Comparison of ENCODE assay signal across 27 cellular contexts in genomic region chr9:37395229-37395628, GRCh38. TPM values are rescaled to one million over a fixed set of nuclear protein-coding genes. Genes with fewer than 3 reads are reported as not detected.
A peak's percentile ranks its signal among the peaks of the same experiment; 100 is the strongest.
DNase-seq lines count a peak whose midpoint lies in the region; ATAC-seq, FAIRE-seq and TF ChIP-seq lines count a peak whose summit lies in the region.
"Had no signal": no experiment of that assay in that cellular context is flagged by ENCODE, and none has a peak within 500 bp of the region (broad histone marks: within the 10 kb centered on the region; RNA-seq: fewer than 3 reads in every experiment).

No MANE protein-coding gene starts in this region.

- peak overlapping the region; percentile 62 for H3K4me2 ChIP-seq in SU-DHL-6 (ENCODE audit: low read depth, low read length, poor library complexity, severe bottlenecking)
- H3K4me2 ChIP-seq: BLaER1 had no signal

- no peaks in the 10 kb centered on the region for H3K9me3 Mint-ChIP-seq in naive B cell
- no peaks in the 10 kb centered on the region for H3K9me3 Mint-ChIP-seq in stimulated activated memory B cell treated with anti-CD40 and anti-IgM and Interleukin-4, amounts not matched to agents 10 μg/mL and 1 μg/mL and 100 μg/mL, for 72 hours
- H3K9me3 Mint-ChIP-seq: CD4-positive, CD25-positive, alpha-beta regulatory T cell had no signal

- H3F3A ChIP-seq in SU-DHL-6 (ENCODE audit: insufficient read depth) = peaks cover 95% of the 10 kb centered on the region

- no peaks in the 10 kb centered on the region for H3K9me3 ChIP-seq in SU-DHL-6 (ENCODE audit: insufficient read depth, low read length)
- H3K9me3 ChIP-seq: BLaER1, Peyer's patch had no signal

- peak overlapping the region; percentile 7 to 94 (median 82) for H3K27ac Mint-ChIP-seq in naive B cell
- peak overlapping the region; percentile 66 for H3K27ac Mint-ChIP-seq in stimulated activated memory B cell treated with anti-CD40 and anti-IgM and Interleukin-4, amounts not matched to agents 10 μg/mL and 1 μg/mL and 100 μg/mL, for 72 hours
- H3K27ac Mint-ChIP-seq: CD4-positive, CD25-positive, alpha-beta regulatory T cell had no signal

- H3K36me3 ChIP-seq in SU-DHL-6 (ENCODE audit: low read length) = no peaks in the 10 kb centered on the region
- H3K36me3 ChIP-seq: BLaER1, Peyer's patch had no signal

- peaks cover 23 to 54% (median 41%) of the 10 kb centered on the region in 3 donors for H3K4me1 Mint-ChIP-seq in naive B cell
- H3K4me1 Mint-ChIP-seq in stimulated activated memory B cell treated with anti-CD40 and anti-IgM and Interleukin-4, amounts not matched to agents 10 μg/mL and 1 μg/mL and 100 μg/mL, for 72 hours = peaks cover 47% of the 10 kb centered on the region
- H3K4me1 Mint-ChIP-seq: CD4-positive, CD25-positive, alpha-beta regulatory T cell had no signal

- TF ChIP-seq CTCF in SU-DHL-6 (IDR thresholded peaks at IDR 0.05; ENCODE audit: insufficient read depth, low read length, poor library complexity, severe bottlenecking) (no peak), GM10266 (IDR thresholded peaks at IDR 0.05; ENCODE audit: control insufficient read depth, insufficient read depth, low read depth, missing control alignments) (no peak)

- peak; percentile 77 for FAIRE-seq in GM12891 (lab: Jason Lieb, UNC)
- FAIRE-seq: HTR-8/SVneo had no signal

- H3K27ac ChIP-seq in SU-DHL-6 (ENCODE audit: low read depth, low read length) = peak overlapping the region; percentile 95
- H3K27ac ChIP-seq in substantia nigra (ENCODE audit: low read depth, low read length, poor library complexity, severe bottlenecking) = no peak overlapping the region
- H3K27ac ChIP-seq: BLaER1, Peyer's patch, SK-N-MC had no signal

- no peaks in the 10 kb centered on the region for H4K20me1 ChIP-seq in SU-DHL-6 (ENCODE audit: low read depth, low read length)
- H4K20me1 ChIP-seq: BLaER1 had no signal

- H3K27me3 Mint-ChIP-seq in naive B cell = no peaks in the 10 kb centered on the region
- H3K27me3 Mint-ChIP-seq in stimulated activated memory B cell treated with anti-CD40 and anti-IgM and Interleukin-4, amounts not matched to agents 10 μg/mL and 1 μg/mL and 100 μg/mL, for 72 hours = no peaks in the 10 kb centered on the region

- H3K9me2 ChIP-seq in SU-DHL-6 (replicated peaks; ENCODE audit: insufficient read depth, low read length) = no peaks in the 10 kb centered on the region

- H3K4me3 ChIP-seq in SU-DHL-6 (ENCODE audit: insufficient read depth, low read length, poor library complexity, severe bottlenecking) = peak overlapping the region; percentile 7
- H3K4me3 ChIP-seq: BLaER1, Peyer's patch, SK-N-MC had no signal

- DNase-seq in GM12891 (ENCODE audit: insufficient read length, low spot score) = no peak
- DNase-seq in naive B cell = no peak
- no peak for DNase-seq in GM10266 (ENCODE audit: extremely low spot score)
- no peak for DNase-seq in substantia nigra (lab: John Stamatoyannopoulos, UW)
- DNase-seq in stimulated activated CD4-positive, alpha-beta T cell treated with anti-CD3 and anti-CD28 coated beads, Interleukin-1b, Interleukin-23, amount 100 ng/mL, for 48 hours = no peak
- DNase-seq: CD4-positive, CD25-positive, alpha-beta regulatory T cell; DMS153; DND-41; H7; KBM-7; MV-4-11; NCI-H1105; NCI-H1436 treated with DMSO at 0.1 percent for 48 hours; NCI-H187 treated with DMSO at 0.1 percent for 48 hours; NCI-H2107; NCI-H446 treated with DMSO at 0.1 percent for 48 hours; NCI-H526; NCI-H82; NK-92 treated with Interleukin-12 subunit alpha and Interleukin-12 subunit beta, amount 100 ng/mL, for 24 hours; Peyer's patch; SHP77 treated with DMSO at 0.1 percent for 48 hours; SW 1271 had no signal

- no peak for ATAC-seq in naive B cell (ENCODE audit: low read depth in 2 of 2)
- no peak for ATAC-seq in stimulated activated memory B cell treated with anti-CD40 and anti-IgM and Interleukin-4, amounts not matched to agents 10 μg/mL and 1 μg/mL and 100 μg/mL, for 72 hours

- H3K9ac ChIP-seq in SU-DHL-6 (ENCODE audit: low read length) = peak overlapping the region; percentile 83
- H3K9ac ChIP-seq: BLaER1 had no signal

- TF ChIP-seq POLR2A in GM12891 (IDR thresholded peaks at IDR 0.05; ENCODE audit: low read depth, low read length) = 0 out of 2 replicates have a peak, but pooled peaks have one; percentile 31

- 0 out of 2 replicates have a peak, but pooled peaks cover 9% of the 10 kb centered on the region for H3K79me2 ChIP-seq in SU-DHL-6 (ENCODE audit: insufficient read depth, low read length)

- H3K27me3 ChIP-seq in SU-DHL-6 (ENCODE audit: low read length) = no peaks in the 10 kb centered on the region
- H3K27me3 ChIP-seq: BLaER1, Peyer's patch had no signal

- H2AFZ ChIP-seq in SU-DHL-6 (ENCODE audit: low read depth, low read length, severe bottlenecking) = peak overlapping the region; percentile 1

- no peaks in the 10 kb centered on the region for H3K36me3 Mint-ChIP-seq in naive B cell
- no peaks in the 10 kb centered on the region for H3K36me3 Mint-ChIP-seq in stimulated activated memory B cell treated with anti-CD40 and anti-IgM and Interleukin-4, amounts not matched to agents 10 μg/mL and 1 μg/mL and 100 μg/mL, for 72 hours
- H3K36me3 Mint-ChIP-seq: CD4-positive, CD25-positive, alpha-beta regulatory T cell had no signal

- H3K4me3 Mint-ChIP-seq in naive B cell = no peak overlapping the region
- H3K4me3 Mint-ChIP-seq in stimulated activated memory B cell treated with anti-CD40 and anti-IgM and Interleukin-4, amounts not matched to agents 10 μg/mL and 1 μg/mL and 100 μg/mL, for 72 hours = no peak overlapping the region
- H3K4me3 Mint-ChIP-seq: CD4-positive, CD25-positive, alpha-beta regulatory T cell had no signal

TF ChIP-seq in GM12891, 5 proteins besides CTCF, POLR2A, EP300 and RAD21:
- TF ChIP-seq TAF1 (IDR thresholded peaks at IDR 0.05; ENCODE audit: low read depth, low read length) (no peak), POLR2AphosphoS5 (IDR thresholded peaks at IDR 0.05; ENCODE audit: low read depth, low read length) (peak; percentile 50; the same call in 1 of the 2 replicates), SPI1 (IDR thresholded peaks at IDR 0.05; ENCODE audit: low read depth, low read length) (no peak), PAX5 (IDR thresholded peaks at IDR 0.05; ENCODE audit: insufficient read depth, low read length, severe bottlenecking) (no peak), POU2F2 (IDR thresholded peaks at IDR 0.05; ENCODE audit: low read depth, low read length) (no peak)
TF ChIP-seq in GM12891: peak in this region for 1.

RNA-seq across cellular contexts. Expression of gene GRHPR, which starts 27.3 kb away (rescaled TPM):
- 156 TPM for polyA plus RNA-seq in GM12891 (2012; ENCODE audit: low read depth, missing spikeins)
- 100 to 1,000 TPM in 5 of 6 donors, 10 to 100 TPM in 1; 90.5 to 185 (median 126) TPM for polyA plus RNA-seq in naive B cell (ENCODE audit: low read depth in 6 of 6)
